21 cellular contexts compared by ENCODE assay signal in the genomic region with DNA sequence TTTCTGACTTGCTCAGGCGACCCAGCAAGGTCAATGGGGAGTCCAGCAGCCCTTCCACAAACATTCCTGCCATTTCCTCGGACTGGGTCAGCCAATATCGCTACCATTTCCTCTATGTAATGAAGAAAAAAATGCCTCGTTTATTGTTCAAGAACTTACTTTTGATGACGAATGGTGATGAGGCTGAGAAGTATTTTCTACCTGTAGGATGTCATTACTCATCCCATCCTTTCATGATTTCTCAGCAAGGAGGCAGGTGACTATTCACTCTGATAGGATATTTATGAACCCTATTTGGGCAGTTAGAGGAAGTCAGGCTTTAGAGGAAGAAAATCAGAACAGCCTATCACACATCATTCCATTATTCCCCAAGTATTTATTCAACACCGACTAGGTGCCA.
"Had no signal": no experiment of that assay in that cellular context is flagged by ENCODE, and none has a peak within 500 bp of the region (broad histone marks: within the 10 kb centered on the region; RNA-seq: fewer than 3 reads in every experiment).

No MANE protein-coding gene starts in this region.

- H3K4me1 ChIP-seq: colonic mucosa, gastrocnemius medialis, psoas muscle, right lobe of liver, tibial artery, upper lobe of right lung, vagina had no signal

- H3K9me3 Mint-ChIP-seq: stimulated activated memory B cell treated with anti-CD40 and anti-IgM and Interleukin-4, amounts not matched to agents 10 μg/mL and 1 μg/mL and 100 μg/mL, for 72 hours; stimulated activated naive CD8-positive, alpha-beta T cell treated with anti-CD3 and anti-CD28 coated beads, Interleukin-15, Interleukin-2, amounts not matched to agents 100 ng/mL and 50 ng/mL, for 24 hours had no signal

- H3K27ac ChIP-seq: colonic mucosa, gastrocnemius medialis, psoas muscle, right lobe of liver, tibial artery, upper lobe of right lung, vagina had no signal

- H3K27ac Mint-ChIP-seq: immature natural killer cell; naive B cell; nephron; stimulated activated memory B cell treated with anti-CD40 and anti-IgM and Interleukin-4, amounts not matched to agents 10 μg/mL and 1 μg/mL and 100 μg/mL, for 72 hours; stimulated activated naive CD8-positive, alpha-beta T cell treated with anti-CD3 and anti-CD28 coated beads, Interleukin-15, Interleukin-2, amounts not matched to agents 100 ng/mL and 50 ng/mL, for 24 hours had no signal

- H3K4me3 ChIP-seq: colonic mucosa, gastrocnemius medialis, lung, psoas muscle, right lobe of liver, tibial artery, upper lobe of right lung, vagina had no signal

- H3K36me3 Mint-ChIP-seq: immature natural killer cell; naive B cell; stimulated activated memory B cell treated with anti-CD40 and anti-IgM and Interleukin-4, amounts not matched to agents 10 μg/mL and 1 μg/mL and 100 μg/mL, for 72 hours had no signal

- FAIRE-seq: kidney had no signal

- H3K4me1 Mint-ChIP-seq: immature natural killer cell; naive B cell; stimulated activated memory B cell treated with anti-CD40 and anti-IgM and Interleukin-4, amounts not matched to agents 10 μg/mL and 1 μg/mL and 100 μg/mL, for 72 hours had no signal

- ATAC-seq: gastrocnemius medialis; left colon; left ventricle myocardium superior; psoas muscle; right lobe of liver; stimulated activated memory B cell treated with anti-CD40 and anti-IgM and Interleukin-4, amounts not matched to agents 10 μg/mL and 1 μg/mL and 100 μg/mL, for 72 hours; upper lobe of right lung had no signal

- H3K4me3 Mint-ChIP-seq: immature natural killer cell; nephron; stimulated activated memory B cell treated with anti-CD40 and anti-IgM and Interleukin-4, amounts not matched to agents 10 μg/mL and 1 μg/mL and 100 μg/mL, for 72 hours; stimulated activated naive CD8-positive, alpha-beta T cell treated with anti-CD3 and anti-CD28 coated beads, Interleukin-15, Interleukin-2, amounts not matched to agents 100 ng/mL and 50 ng/mL, for 24 hours had no signal

- H3K27me3 ChIP-seq: colonic mucosa, gastrocnemius medialis, right lobe of liver, tibial artery, upper lobe of right lung, vagina had no signal

- DNase-seq: colonic mucosa; dermis blood vessel endothelial cell; gastrocnemius medialis; glutamatergic neuron; immature natural killer cell; kidney; left colon; left ventricle myocardium superior; mesendoderm; naive B cell; psoas muscle; retina; right lobe of liver; stimulated activated CD4-positive, alpha-beta T cell treated with anti-CD3 and anti-CD28 coated beads, Interleukin-4, amount 100 ng/mL, for 24 hours; tibial artery; upper lobe of right lung had no signal

- H3K9me3 ChIP-seq: colonic mucosa, gastrocnemius medialis, psoas muscle, right lobe of liver, tibial artery, upper lobe of right lung, vagina had no signal

- H3K36me3 ChIP-seq: colonic mucosa, gastrocnemius medialis, right lobe of liver, tibial artery, upper lobe of right lung, vagina had no signal
